In the genomic region with DNA sequence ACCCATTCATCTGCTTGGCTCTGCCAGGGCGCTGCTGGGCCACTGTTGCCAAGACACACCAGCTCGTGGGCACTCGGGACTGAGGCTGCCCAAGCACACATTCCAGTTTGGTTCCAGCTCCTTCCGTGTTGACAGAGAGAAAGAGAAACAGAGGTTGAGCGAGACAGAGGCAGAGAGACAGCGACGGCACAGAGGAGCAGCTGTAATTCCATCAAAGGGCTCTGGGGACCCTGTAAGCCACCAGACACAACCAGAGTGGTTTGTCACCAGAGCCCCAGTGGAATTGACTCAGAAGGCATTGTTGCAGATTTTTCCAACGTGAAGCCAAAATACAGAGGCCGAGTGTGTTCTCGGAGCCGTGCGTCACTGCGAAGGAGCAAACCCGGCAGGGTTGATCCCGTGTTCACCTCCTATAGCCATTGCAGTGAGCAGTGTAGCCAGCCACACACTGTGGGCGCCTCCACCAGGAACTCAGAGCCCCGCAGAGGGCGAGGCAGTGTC, we compare ENCODE assay signal across 10 cellular contexts. TPM values are rescaled to one million over a fixed set of nuclear protein-coding genes. Genes with fewer than 3 reads are reported as not detected.
DNase-seq lines count a peak whose midpoint lies in the region; ATAC-seq, FAIRE-seq and TF ChIP-seq lines count a peak whose summit lies in the region.
"Had no signal": no experiment of that assay in that cellular context is flagged by ENCODE, and none has a peak within 500 bp of the region (broad histone marks: within the 10 kb centered on the region; RNA-seq: fewer than 3 reads in every experiment).

No MANE protein-coding gene starts in this region.

- DNase-seq in GM12892 (ENCODE audit: insufficient read length) (no peak), SJSA1 (ENCODE audit: low read depth in 1 of 2, low spot score in 2 of 2) (peak; percentile 21 to 49), cardiac muscle cell (ENCODE audit: low read depth in 1 of 2, low spot score in 1 of 2) (peak; percentile 12 to 23), NCI-H146 treated with DMSO at 0.1 percent for 48 hours (lab: John Stamatoyannopoulos, UW; ENCODE audit: unreplicated experiment) (no peak), ovary (no peak), immature natural killer cell (no peak)
- DNase-seq: GOT3, T-helper 1 cell had no signal

- no peaks in the 10 kb centered on the region for H3K9me3 Mint-ChIP-seq in immature natural killer cell

- peak; percentile 80 for FAIRE-seq in GM12892 (lab: Jason Lieb, UNC)

- no peak overlapping the region for H3K27ac Mint-ChIP-seq in immature natural killer cell

- H3K4me1 Mint-ChIP-seq in immature natural killer cell: peaks cover 12 to 16% of the 10 kb centered on the region in 2 donors

- no peaks in the 10 kb centered on the region for H3K36me3 Mint-ChIP-seq in immature natural killer cell

- H3K9me3 ChIP-seq in SJSA1 (replicated peaks) (no peaks in the 10 kb centered on the region), cardiac muscle cell (ENCODE audit: low read depth) (no peaks in the 10 kb centered on the region), ovary (no peaks in the 10 kb centered on the region)

- intact Hi-C loops in ovary (cut with DNase I): loop anchor here in 1 of 4 donors (5.0 kb wide), 1 partner anchor 336 kb away; no protein-coding TSS in a partner anchor

- TF ChIP-seq POLR2A in GM12892 (IDR thresholded peaks at IDR 0.05; ENCODE audit: low read depth, low read length): no peak
- no peak for TF ChIP-seq POLR2A in ovary (IDR thresholded peaks at IDR 0.05)

- no peak for ATAC-seq in GM18502 (IDR thresholded peaks at IDR 0.05; ENCODE audit: poor library complexity, unreplicated experiment)

- TF ChIP-seq EP300 in ovary (IDR thresholded peaks at IDR 0.05): no peak

- no peaks in the 10 kb centered on the region for H3K36me3 ChIP-seq in SJSA1
- no peaks in the 10 kb centered on the region for H3K36me3 ChIP-seq in cardiac muscle cell
- H3K36me3 ChIP-seq in ovary: no peaks in the 10 kb centered on the region

- peaks cover 23% of the 10 kb centered on the region for H3K4me1 ChIP-seq in SJSA1 (replicated peaks)
- peaks cover 10% of the 10 kb centered on the region for H3K4me1 ChIP-seq in cardiac muscle cell (ENCODE audit: low read depth)
- no peaks in the 10 kb centered on the region for H3K4me1 ChIP-seq in ovary (ENCODE audit: insufficient read depth)

- peaks cover 0 to 5% (median 3%) of the 10 kb centered on the region in 3 donors for H3K27me3 Mint-ChIP-seq in immature natural killer cell (ENCODE audit: low read depth in 3 of 3)

- no peak overlapping the region for H3K4me3 Mint-ChIP-seq in immature natural killer cell

- TF ChIP-seq CTCF in cardiac muscle cell (IDR thresholded peaks at IDR 0.05; ENCODE audit: low read depth, low read length) (no peak), ovary (IDR thresholded peaks at IDR 0.05) (no peak)

- WGBS in ovary, 3 donors: 75 to 80% (median 77%) methylated on average over 18 of the region's 18 CpGs

- H3K27me3 ChIP-seq in SJSA1 (replicated peaks): no peaks in the 10 kb centered on the region
- no peaks in the 10 kb centered on the region for H3K27me3 ChIP-seq in cardiac muscle cell
- no peaks in the 10 kb centered on the region for H3K27me3 ChIP-seq in ovary

- H3K4me3 ChIP-seq in SJSA1 (no peak overlapping the region), cardiac muscle cell (no peak overlapping the region), skin epidermis (no peak overlapping the region), ovary (no peak overlapping the region)

- H3K27ac ChIP-seq in SJSA1: no peak overlapping the region
- H3K27ac ChIP-seq in cardiac muscle cell: no peak overlapping the region
- peak overlapping the region in 20 of 21 experiments; percentile 7 to 81 (median 68) for H3K27ac ChIP-seq in skin epidermis
- no peak overlapping the region for H3K27ac ChIP-seq in ovary

RNA-seq across cellular contexts. Expression of gene SYF2, which starts 33.5 kb away (rescaled TPM):
- polyA plus RNA-seq in GM12892 (2012; ENCODE audit: missing spikeins): 46.1 TPM
- 34.0 and 49.7 TPM in 2 replicates for total RNA-seq in SJSA1 (2014; rRNA removed; shearing (Covaris generic))
- total RNA-seq in cardiac muscle cell (29.3 and 50.0 TPM in 2 replicates), ovary (100 to 1,000 TPM in 1 of 7 donors, 10 to 100 TPM in 6; 38.2 to 106 (median 64.5) TPM)
- polyA plus RNA-seq in cardiac muscle cell (44.6 and 53.4 TPM in 2 replicates), ovary (100 to 1,000 TPM; 122 to 141 TPM), immature natural killer cell (10 to 100 TPM; 65.6 to 82.8 (median 75.9) TPM)

RNA-seq across cellular contexts. Expression of gene RSRP1, which starts 48.5 kb away (rescaled TPM):
- polyA plus RNA-seq in GM12892 (2012; ENCODE audit: missing spikeins): 136 TPM
- 34.5 and 39.0 TPM in 2 replicates for total RNA-seq in SJSA1 (2014; rRNA removed; shearing (Covaris generic))
- total RNA-seq in cardiac muscle cell: 211 and 231 TPM in 2 replicates
- 161 and 223 TPM in 2 replicates for polyA plus RNA-seq in cardiac muscle cell
- total RNA-seq in ovary: 100 to 1,000 TPM in 2 of 7 donors, 10 to 100 TPM in 5; 52.1 to 138 (median 82.1) TPM
- polyA plus RNA-seq in ovary: 100 to 1,000 TPM in 1 of 2 donors, 10 to 100 TPM in 1; 70.0 to 131 TPM
- 10 to 100 TPM; 23.9 to 70.1 (median 33.4) TPM for polyA plus RNA-seq in immature natural killer cell

Comparison
In these comparisons a context has a peak if more than half of its experiments do, and no peak if none do; other contexts are left out.
1. DNase-seq: peak in SJSA1 (2 of 2) and cardiac muscle cell (2 of 2); none in GM12892 (single experiment), NCI-H146 treated with DMSO at 0.1 percent for 48 hours (single experiment), ovary (0 of 5) and immature natural killer cell (0 of 3).
2. H3K27ac ChIP-seq: peak in skin epidermis (20 of 21); none in SJSA1 (single experiment), cardiac muscle cell (single experiment) and ovary (0 of 2).